ENCODE assay signal across 9 cellular contexts in genomic region chr1:85607126-85607912, GRCh38. TPM values are rescaled to one million over a fixed set of nuclear protein-coding genes. Genes with fewer than 3 reads are reported as not detected.
A peak's percentile ranks its signal among the peaks of the same experiment; 100 is the strongest.
DNase-seq lines count a peak whose midpoint lies in the region; ATAC-seq and TF ChIP-seq lines count a peak whose summit lies in the region.
"Had no signal": no experiment of that assay in that cellular context is flagged by ENCODE, and none has a peak within 500 bp of the region (broad histone marks: within the 10 kb centered on the region; RNA-seq: fewer than 3 reads in every experiment).

No MANE protein-coding gene starts in this region.

- TF ChIP-seq CTCF in AG09319 (IDR thresholded peaks at IDR 0.05; ENCODE audit: low read depth, low read length), result no peak
- peak; percentile 15 for TF ChIP-seq CTCF in choroid plexus epithelial cell (conservative IDR thresholded peaks at IDR 0.05; ENCODE audit: low read depth, low read length)
- TF ChIP-seq CTCF in left lung (IDR thresholded peaks at IDR 0.05), result no peak

- intact Hi-C loops in left lung (cut with DNase I), result no loop called here

- no peaks in the 10 kb centered on the region for H3K9me3 ChIP-seq in left lung

- peak; percentile 44 for ATAC-seq in left lung

- H3K27me3 ChIP-seq in left lung, result no peaks in the 10 kb centered on the region

- peak; percentile 18; the same call in 1 of the 2 replicates for TF ChIP-seq RAD21 in Ishikawa (IDR thresholded peaks at IDR 0.05; ENCODE audit: low read depth)

- H3K36me3 ChIP-seq in left lung, result no peaks in the 10 kb centered on the region

- peak; percentile 99 for TF ChIP-seq EP300 in Ishikawa (IDR thresholded peaks at IDR 0.05; ENCODE audit: borderline replicate concordance)

- DNase-seq in AG09319 (ENCODE audit: extremely low read depth, low read depth) (peak; percentile 85), choroid plexus epithelial cell (ENCODE audit: low read depth) (peak; percentile 99), left lung (no peak), SK-N-DZ (ENCODE audit: low spot score) (no peak), NCI-H2081 treated with DMSO at 0.1 percent for 48 hours (lab: John Stamatoyannopoulos, UW) (no peak), NCI-H2227 (lab: John Stamatoyannopoulos, UW; ENCODE audit: unreplicated experiment) (no peak)
- no peak for DNase-seq in activated CD4-positive, CD25-positive, alpha-beta regulatory T cell (lab: John Stamatoyannopoulos, UW)
- DNase-seq: activated gamma-delta T cell had no signal

- H3K4me3 ChIP-seq in choroid plexus epithelial cell (ENCODE audit: low read depth, low read length) (no peak overlapping the region), left lung (no peak overlapping the region)

- H3K4me1 ChIP-seq in left lung, result peaks cover 6% of the 10 kb centered on the region in 2 donors

- no peak overlapping the region for H3K27ac ChIP-seq in left lung

TF ChIP-seq in Ishikawa, 13 proteins besides CTCF, POLR2A, EP300 and RAD21:
- TF ChIP-seq TCF12 (IDR thresholded peaks at IDR 0.05; ENCODE audit: low read depth) (peak; percentile 99), CEBPB (IDR thresholded peaks at IDR 0.05) (peak; percentile 60; the same call in 1 of the 2 replicates), FOXM1 (IDR thresholded peaks at IDR 0.05; ENCODE audit: borderline replicate concordance, low read depth) (peak; percentile 99), TEAD4 (IDR thresholded peaks at IDR 0.05) (peak; percentile 100), CREB1 (IDR thresholded peaks at IDR 0.05; ENCODE audit: low read depth) (0 out of 2 replicates have a peak, but pooled peaks have one; percentile 60), EGR1 (IDR thresholded peaks at IDR 0.05) (peak; percentile 73), ZBTB7A (IDR thresholded peaks at IDR 0.05; ENCODE audit: low read depth) (peak; percentile 70; the same call in 1 of the 2 replicates), REST (IDR thresholded peaks at IDR 0.05; ENCODE audit: low read depth) (no peak; the same call in 1 of the 2 replicates), MAX (IDR thresholded peaks at IDR 0.05) (peak; percentile 85; the same call in 1 of the 2 replicates), USF1 (IDR thresholded peaks at IDR 0.05) (no peak; the same call in 1 of the 2 replicates), TAF1 (IDR thresholded peaks at IDR 0.05; ENCODE audit: low read depth) (no peak), YY1 (IDR thresholded peaks at IDR 0.05; ENCODE audit: low read depth) (peak; percentile 74), NFIC (IDR thresholded peaks at IDR 0.05) (peak; percentile 92)

RNA-seq across cellular contexts. Expression of gene CCN1, which starts 26.8 kb away (rescaled TPM):
- 100 to 1,000 TPM; 163 to 554 TPM for total RNA-seq in left lung
- 0.12 and 0.13 TPM in 2 replicates for polyA plus RNA-seq in SK-N-DZ (2014; cell fraction: cytosol; rRNA removed)
- polyA plus RNA-seq in SK-N-DZ (2014; cell fraction: nucleus; rRNA removed), result 0.08 and 1.3 TPM in 2 replicates

Comparison
In these comparisons a context has a peak if more than half of its experiments do, and no peak if none do; other contexts are left out.
1. DNase-seq: peak in AG09319 (single experiment) and choroid plexus epithelial cell (single experiment); none in left lung (0 of 2), SK-N-DZ (single experiment), activated CD4-positive, CD25-positive, alpha-beta regulatory T cell (0 of 4), NCI-H2081 treated with DMSO at 0.1 percent for 48 hours (single experiment) and NCI-H2227 (single experiment).